8 cellular contexts compared by ENCODE assay signal in the genomic region with DNA sequence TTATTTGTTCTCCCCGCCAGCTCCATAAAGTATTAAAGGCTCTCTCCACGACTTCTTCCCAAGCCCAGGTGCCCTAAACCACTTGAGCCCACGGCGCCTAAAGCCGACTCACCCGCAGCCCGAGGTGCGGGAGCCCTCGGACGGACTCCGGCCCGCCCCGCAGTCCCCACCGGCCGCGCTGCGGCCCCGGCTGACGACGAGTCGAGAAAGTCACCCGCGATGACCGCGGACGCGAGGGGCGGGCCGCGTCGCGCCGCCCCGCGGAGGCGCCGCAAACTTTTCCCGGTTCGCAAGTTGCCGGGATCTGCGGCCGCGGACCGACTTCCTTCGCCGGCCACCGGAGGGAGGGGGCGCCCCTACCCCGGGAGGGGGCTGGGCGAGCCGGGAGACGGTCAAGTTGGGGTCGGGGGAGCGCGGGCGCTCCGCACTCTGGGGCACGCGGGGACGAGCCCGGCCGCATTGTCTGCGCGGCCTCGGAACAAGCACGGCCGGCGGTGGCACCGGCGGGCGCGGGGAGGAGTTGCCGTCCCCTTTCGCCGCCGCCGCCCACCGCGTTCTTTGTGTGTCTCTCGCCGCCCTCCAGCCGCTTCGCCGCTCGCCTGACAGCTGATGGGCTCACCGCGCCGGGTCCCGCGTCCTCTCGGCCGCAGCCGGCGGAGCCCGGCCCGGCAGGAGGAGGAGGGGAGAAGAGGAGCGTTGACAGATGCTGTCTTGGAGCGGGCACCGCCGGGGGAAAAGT.
A peak's percentile ranks its signal among the peaks of the same experiment; 100 is the strongest.
DNase-seq lines count a peak whose midpoint lies in the region; ATAC-seq and TF ChIP-seq lines count a peak whose summit lies in the region.

No MANE protein-coding gene starts in this region.

- no peak overlapping the region for H3K27ac Mint-ChIP-seq in activated CD4-positive, alpha-beta memory T cell treated with anti-CD3 and anti-CD28 coated beads for 36 hours
- H3K27ac Mint-ChIP-seq in activated CD4-positive, alpha-beta memory T cell treated with anti-CD3 and anti-CD28 coated beads, Interleukin-2, amount 10 ng/mL, durations not matched to agents 7 days and 5 days, result no peak overlapping the region
- H3K27ac Mint-ChIP-seq in activated CD8-positive, alpha-beta T cell treated with anti-CD3 and anti-CD28 coated beads for 36 hours, result no peak overlapping the region

- peak overlapping the region; percentile 89 for H3K4me3 ChIP-seq in osteoblast (ENCODE audit: insufficient read depth, low read length)

- ATAC-seq in HG02884 (IDR thresholded peaks at IDR 0.05; ENCODE audit: unreplicated experiment) (peak; percentile 41), Right ventricle myocardium inferior (peak; percentile 70)
- ATAC-seq in activated CD8-positive, alpha-beta T cell treated with anti-CD3 and anti-CD28 coated beads for 36 hours, result no peak

- CTCF ChIA-PET in activated CD4-positive, alpha-beta memory T cell treated with anti-CD3 and anti-CD28 coated beads for 36 hours (lab: Charles Lee), result no interaction called here
- CTCF ChIA-PET in activated CD4-positive, alpha-beta memory T cell treated with anti-CD3 and anti-CD28 coated beads, Interleukin-2, amount 10 ng/mL, durations not matched to agents 7 days and 5 days (lab: Charles Lee), result no interaction called here
- CTCF ChIA-PET in activated CD8-positive, alpha-beta T cell treated with anti-CD3 and anti-CD28 coated beads for 36 hours (lab: Charles Lee), result no interaction called here

- TF ChIP-seq CTCF in activated CD8-positive, alpha-beta T cell treated with anti-CD3 and anti-CD28 coated beads for 36 hours (IDR thresholded peaks at IDR 0.05), result no peak
- TF ChIP-seq CTCF in osteoblast (IDR thresholded peaks at IDR 0.05; ENCODE audit: extremely low read depth, low read depth, low read length), result peak; percentile 22

- peaks cover 39% of the 10 kb centered on the region for H3K27me3 Mint-ChIP-seq in activated CD4-positive, alpha-beta memory T cell treated with anti-CD3 and anti-CD28 coated beads for 36 hours
- peaks cover 53% of the 10 kb centered on the region for H3K27me3 Mint-ChIP-seq in activated CD4-positive, alpha-beta memory T cell treated with anti-CD3 and anti-CD28 coated beads, Interleukin-2, amount 10 ng/mL, durations not matched to agents 7 days and 5 days
- peaks cover 51% of the 10 kb centered on the region for H3K27me3 Mint-ChIP-seq in activated CD8-positive, alpha-beta T cell treated with anti-CD3 and anti-CD28 coated beads for 36 hours

- peaks cover 12% of the 10 kb centered on the region for H3K4me1 ChIP-seq in osteoblast (ENCODE audit: insufficient read depth, low read length)

- H3K9me3 Mint-ChIP-seq in activated CD4-positive, alpha-beta memory T cell treated with anti-CD3 and anti-CD28 coated beads for 36 hours, result no peaks in the 10 kb centered on the region
- no peaks in the 10 kb centered on the region for H3K9me3 Mint-ChIP-seq in activated CD4-positive, alpha-beta memory T cell treated with anti-CD3 and anti-CD28 coated beads, Interleukin-2, amount 10 ng/mL, durations not matched to agents 7 days and 5 days
- no peaks in the 10 kb centered on the region for H3K9me3 Mint-ChIP-seq in activated CD8-positive, alpha-beta T cell treated with anti-CD3 and anti-CD28 coated beads for 36 hours

- peaks cover 27% of the 10 kb centered on the region for H3K36me3 ChIP-seq in osteoblast (ENCODE audit: insufficient read depth, low read length)

- H3K27me3 ChIP-seq in osteoblast (ENCODE audit: insufficient read depth, low read length), result no peaks in the 10 kb centered on the region

- peaks cover 2% of the 10 kb centered on the region for H3K4me1 Mint-ChIP-seq in activated CD4-positive, alpha-beta memory T cell treated with anti-CD3 and anti-CD28 coated beads for 36 hours (ENCODE audit: low read depth)
- no peaks in the 10 kb centered on the region for H3K4me1 Mint-ChIP-seq in activated CD4-positive, alpha-beta memory T cell treated with anti-CD3 and anti-CD28 coated beads, Interleukin-2, amount 10 ng/mL, durations not matched to agents 7 days and 5 days
- H3K4me1 Mint-ChIP-seq in activated CD8-positive, alpha-beta T cell treated with anti-CD3 and anti-CD28 coated beads for 36 hours (ENCODE audit: low read depth), result peaks cover 6% of the 10 kb centered on the region

- peaks cover 54% of the 10 kb centered on the region for H3K79me2 ChIP-seq in osteoblast (ENCODE audit: insufficient read depth, low read length)

- H3K9me3 ChIP-seq in osteoblast (ENCODE audit: low read depth, low read length), result no peaks in the 10 kb centered on the region

- POLR2A ChIA-PET in activated CD4-positive, alpha-beta memory T cell treated with anti-CD3 and anti-CD28 coated beads for 36 hours (lab: Charles Lee), result no interaction called here
- POLR2A ChIA-PET in activated CD4-positive, alpha-beta memory T cell treated with anti-CD3 and anti-CD28 coated beads, Interleukin-2, amount 10 ng/mL, durations not matched to agents 7 days and 5 days (lab: Charles Lee), result no interaction called here
- POLR2A ChIA-PET in activated CD8-positive, alpha-beta T cell treated with anti-CD3 and anti-CD28 coated beads for 36 hours (lab: Charles Lee), result no interaction called here

- H2AFZ ChIP-seq in osteoblast (ENCODE audit: low read length), result peak overlapping the region; percentile 77

- intact Hi-C loops in activated CD4-positive, alpha-beta memory T cell treated with anti-CD3 and anti-CD28 coated beads for 36 hours (cut with micrococcal nuclease), result no loop called here
- intact Hi-C loops in activated CD8-positive, alpha-beta T cell treated with anti-CD3 and anti-CD28 coated beads for 36 hours (cut with micrococcal nuclease), result no loop called here
- intact Hi-C loops in Right ventricle myocardium inferior (cut with DNase I), result loop anchor here (2.0 to 5.0 kb wide), 4 partner anchors 25 to 77 kb away; no protein-coding TSS in a partner anchor

- H3K36me3 Mint-ChIP-seq in activated CD4-positive, alpha-beta memory T cell treated with anti-CD3 and anti-CD28 coated beads for 36 hours, result no peaks in the 10 kb centered on the region
- H3K36me3 Mint-ChIP-seq in activated CD4-positive, alpha-beta memory T cell treated with anti-CD3 and anti-CD28 coated beads, Interleukin-2, amount 10 ng/mL, durations not matched to agents 7 days and 5 days (ENCODE audit: low read depth), result peaks cover 3% of the 10 kb centered on the region
- H3K36me3 Mint-ChIP-seq in activated CD8-positive, alpha-beta T cell treated with anti-CD3 and anti-CD28 coated beads for 36 hours (ENCODE audit: low read depth), result no peaks in the 10 kb centered on the region

- H3K4me3 Mint-ChIP-seq in activated CD4-positive, alpha-beta memory T cell treated with anti-CD3 and anti-CD28 coated beads for 36 hours, result peak overlapping the region; percentile 20
- H3K4me3 Mint-ChIP-seq in activated CD4-positive, alpha-beta memory T cell treated with anti-CD3 and anti-CD28 coated beads, Interleukin-2, amount 10 ng/mL, durations not matched to agents 7 days and 5 days, result no peak overlapping the region
- H3K4me3 Mint-ChIP-seq in activated CD8-positive, alpha-beta T cell treated with anti-CD3 and anti-CD28 coated beads for 36 hours, result peak overlapping the region; percentile 31

- peak overlapping the region; percentile 90 for H3K4me2 ChIP-seq in osteoblast (ENCODE audit: insufficient read depth, low read length)

- peak overlapping the region; percentile 80 for H3K27ac ChIP-seq in osteoblast (ENCODE audit: low read depth, low read length)

- DNase-seq in activated CD4-positive, alpha-beta memory T cell treated with anti-CD3 and anti-CD28 coated beads for 36 hours, result no peak
- DNase-seq in activated CD4-positive, alpha-beta memory T cell treated with anti-CD3 and anti-CD28 coated beads, Interleukin-2, amount 10 ng/mL, durations not matched to agents 7 days and 5 days, result no peak
- peak; percentile 4 for DNase-seq in activated CD8-positive, alpha-beta T cell treated with anti-CD3 and anti-CD28 coated beads for 36 hours
- peak; percentile 78 for DNase-seq in Right ventricle myocardium inferior (ENCODE audit: missing footprints)
- peak; percentile 68 for DNase-seq in osteoblast (ENCODE audit: insufficient read length, low spot score, missing footprints)
- no peak for DNase-seq in occipital lobe (lab: John Stamatoyannopoulos, UW)
- no peak for DNase-seq in islet precursor cell

- no peaks in the 10 kb centered on the region for H4K20me1 ChIP-seq in osteoblast (ENCODE audit: insufficient read depth, low read length)

Comparison
In these comparisons a context has a peak if more than half of its experiments do, and no peak if none do; other contexts are left out.
1. DNase-seq: peak in activated CD8-positive, alpha-beta T cell treated with anti-CD3 and anti-CD28 coated beads for 36 hours (single experiment), Right ventricle myocardium inferior (single experiment) and osteoblast (single experiment); none in activated CD4-positive, alpha-beta memory T cell treated with anti-CD3 and anti-CD28 coated beads for 36 hours (single experiment), activated CD4-positive, alpha-beta memory T cell treated with anti-CD3 and anti-CD28 coated beads, Interleukin-2, amount 10 ng/mL, durations not matched to agents 7 days and 5 days (single experiment), occipital lobe (single experiment) and islet precursor cell (single experiment).